In the genomic region with DNA sequence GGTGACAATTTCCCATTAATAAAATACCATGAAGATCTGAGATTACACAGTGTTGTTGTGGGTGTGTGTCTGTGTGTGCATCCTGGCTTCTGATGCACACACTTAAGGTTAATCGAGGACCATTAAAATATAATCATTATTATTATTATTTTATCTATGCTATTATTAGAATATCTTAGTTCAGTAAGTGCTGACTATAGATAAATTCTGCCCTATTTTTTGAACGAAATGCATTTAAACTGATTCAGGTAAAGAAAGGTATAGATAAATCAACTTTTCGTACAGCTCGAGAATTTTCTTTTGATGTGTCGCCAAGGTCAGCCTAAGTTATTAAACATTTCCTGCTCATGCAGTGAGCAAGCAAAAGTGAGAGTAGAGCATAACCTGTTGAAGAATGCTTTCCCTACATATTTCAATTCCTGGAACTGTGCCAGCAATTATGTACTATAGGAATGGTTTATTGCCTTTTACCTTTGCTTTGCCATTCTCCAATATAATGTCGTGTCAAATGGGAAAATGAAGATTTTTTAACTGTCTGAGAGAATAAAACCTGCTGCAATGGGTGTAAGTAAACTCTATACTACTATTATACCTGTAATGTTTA, we compare ENCODE assay signal across 35 cellular contexts. TPM values are rescaled to one million over a fixed set of nuclear protein-coding genes. Genes with fewer than 3 reads are reported as not detected.
"Had no signal": no experiment of that assay in that cellular context is flagged by ENCODE, and none has a peak within 500 bp of the region (broad histone marks: within the 10 kb centered on the region; RNA-seq: fewer than 3 reads in every experiment).

No MANE protein-coding gene starts in this region.

- H3K9me3 ChIP-seq: ascending aorta, colonic mucosa, gastrocnemius medialis, ovary, prostate gland, sigmoid colon, stomach, thyroid gland, upper lobe of left lung had no signal

- FAIRE-seq: endometrium, keratinocyte had no signal

- H3K4me3 Mint-ChIP-seq: activated CD4-positive, alpha-beta memory T cell treated with anti-CD3 and anti-CD28 coated beads for 36 hours; activated naive CD4-positive, alpha-beta T cell treated with anti-CD3 and anti-CD28 coated beads, Interleukin-2, amount 10 ng/mL, durations not matched to agents 7 days and 5 days; activated naive CD8-positive, alpha-beta T cell treated with anti-CD3 and anti-CD28 coated beads, Interleukin-2, amount 10 ng/mL, durations not matched to agents 7 days and 5 days; activated T-cell treated with anti-CD3 and anti-CD28 coated beads, Interleukin-2, amount 50 U/mL, for 24 hours; brain; mesothelial cell of epicardium; naive thymus-derived CD4-positive, alpha-beta T cell; stimulated activated naive B cell treated with anti-CD40 and anti-IgM and Interleukin-4, amounts not matched to agents 10 μg/mL and 1 μg/mL and 100 μg/mL, for 72 hours had no signal

- H3K4me1 Mint-ChIP-seq: activated naive CD4-positive, alpha-beta T cell treated with anti-CD3 and anti-CD28 coated beads, Interleukin-2, amount 10 ng/mL, durations not matched to agents 7 days and 5 days; activated naive CD8-positive, alpha-beta T cell treated with anti-CD3 and anti-CD28 coated beads, Interleukin-2, amount 10 ng/mL, durations not matched to agents 7 days and 5 days; naive thymus-derived CD4-positive, alpha-beta T cell; stimulated activated naive B cell treated with anti-CD40 and anti-IgM and Interleukin-4, amounts not matched to agents 10 μg/mL and 1 μg/mL and 100 μg/mL, for 72 hours had no signal

- ATAC-seq: activated CD4-positive, CD25-positive, alpha-beta regulatory T cell treated with anti-CD3 and anti-CD28 coated beads, Interleukin-2, amount 50 U/mL, for 24 hours; gastrocnemius medialis; left cardiac atrium; naive thymus-derived CD4-positive, alpha-beta T cell; stimulated activated naive B cell treated with anti-CD40 and anti-IgM and Interleukin-4, amounts not matched to agents 10 μg/mL and 1 μg/mL and 100 μg/mL, for 72 hours had no signal

- H3K27ac ChIP-seq: ascending aorta, cardiac muscle cell, colonic mucosa, gastrocnemius medialis, ovary, prostate gland, sigmoid colon, stomach, thyroid gland, upper lobe of left lung, WERI-Rb-1 had no signal

- H3K27ac Mint-ChIP-seq: activated CD4-positive, alpha-beta memory T cell treated with anti-CD3 and anti-CD28 coated beads for 36 hours; activated naive CD4-positive, alpha-beta T cell treated with anti-CD3 and anti-CD28 coated beads, Interleukin-2, amount 10 ng/mL, durations not matched to agents 7 days and 5 days; activated naive CD8-positive, alpha-beta T cell treated with anti-CD3 and anti-CD28 coated beads, Interleukin-2, amount 10 ng/mL, durations not matched to agents 7 days and 5 days; activated T-cell treated with anti-CD3 and anti-CD28 coated beads, Interleukin-2, amount 50 U/mL, for 24 hours; brain; mesothelial cell of epicardium; naive thymus-derived CD4-positive, alpha-beta T cell; stimulated activated naive B cell treated with anti-CD40 and anti-IgM and Interleukin-4, amounts not matched to agents 10 μg/mL and 1 μg/mL and 100 μg/mL, for 72 hours had no signal

- H3K27me3 ChIP-seq: ascending aorta, cardiac muscle cell, colonic mucosa, gastrocnemius medialis, ovary, sigmoid colon, stomach, thyroid gland, upper lobe of left lung had no signal

- H3K4me2 ChIP-seq: smooth muscle cell had no signal

- H3K36me3 Mint-ChIP-seq: activated CD4-positive, alpha-beta memory T cell treated with anti-CD3 and anti-CD28 coated beads for 36 hours; activated naive CD4-positive, alpha-beta T cell treated with anti-CD3 and anti-CD28 coated beads, Interleukin-2, amount 10 ng/mL, durations not matched to agents 7 days and 5 days; activated naive CD8-positive, alpha-beta T cell treated with anti-CD3 and anti-CD28 coated beads, Interleukin-2, amount 10 ng/mL, durations not matched to agents 7 days and 5 days; naive thymus-derived CD4-positive, alpha-beta T cell; stimulated activated naive B cell treated with anti-CD40 and anti-IgM and Interleukin-4, amounts not matched to agents 10 μg/mL and 1 μg/mL and 100 μg/mL, for 72 hours had no signal

- H3K9me3 Mint-ChIP-seq: activated naive CD4-positive, alpha-beta T cell treated with anti-CD3 and anti-CD28 coated beads, Interleukin-2, amount 10 ng/mL, durations not matched to agents 7 days and 5 days; activated naive CD8-positive, alpha-beta T cell treated with anti-CD3 and anti-CD28 coated beads, Interleukin-2, amount 10 ng/mL, durations not matched to agents 7 days and 5 days; stimulated activated naive B cell treated with anti-CD40 and anti-IgM and Interleukin-4, amounts not matched to agents 10 μg/mL and 1 μg/mL and 100 μg/mL, for 72 hours had no signal

- H3K4me3 ChIP-seq: ascending aorta, cardiac muscle cell, colonic mucosa, gastrocnemius medialis, ovary, prostate gland, sigmoid colon, smooth muscle cell, stomach, thyroid gland, upper lobe of left lung had no signal

- H3K36me3 ChIP-seq: ascending aorta, cardiac muscle cell, colonic mucosa, gastrocnemius medialis, ovary, prostate gland, sigmoid colon, stomach, thyroid gland, upper lobe of left lung, WERI-Rb-1 had no signal

- DNase-seq: activated CD4-positive, alpha-beta memory T cell treated with anti-CD3 and anti-CD28 coated beads for 36 hours; activated CD4-positive, alpha-beta T cell treated with anti-CD3 and anti-CD28 coated beads for 48 hours; activated CD8-positive, alpha-beta memory T cell treated with anti-CD3 and anti-CD28 coated beads, Interleukin-2, amount 50 U/mL, for 48 hours; activated gamma-delta T cell; activated naive CD4-positive, alpha-beta T cell treated with anti-CD3 and anti-CD28 coated beads, Interleukin-2, amount 10 ng/mL, durations not matched to agents 7 days and 5 days; activated naive CD8-positive, alpha-beta T cell treated with anti-CD3 and anti-CD28 coated beads, Interleukin-2, amount 10 ng/mL, durations not matched to agents 7 days and 5 days; activated T-cell treated with anti-CD3 and anti-CD28 coated beads, Interleukin-2, amount 50 U/mL, for 24 hours; cerebellar nuclear complex; colonic mucosa; effector CD8-positive, alpha-beta T cell; erythroblast; gastrocnemius medialis; glutamatergic neuron; left cardiac atrium; naive thymus-derived CD4-positive, alpha-beta T cell; ovary; retina; sigmoid colon; stimulated activated CD4-positive, alpha-beta T cell treated with anti-CD3 and anti-CD28 coated beads, Interleukin-1b, Interleukin-23, amount 100 ng/mL, for 48 hours; stimulated activated naive B cell treated with anti-CD40 and anti-IgM and Interleukin-4, amounts not matched to agents 10 μg/mL and 1 μg/mL and 100 μg/mL, for 72 hours; stomach; T1000; thyroid gland; upper lobe of left lung; WERI-Rb-1 had no signal

- H3K4me1 ChIP-seq: ascending aorta, colonic mucosa, gastrocnemius medialis, prostate gland, sigmoid colon, stomach, thyroid gland, upper lobe of left lung had no signal

- H3K27me3 Mint-ChIP-seq: activated CD4-positive, alpha-beta memory T cell treated with anti-CD3 and anti-CD28 coated beads for 36 hours; activated naive CD4-positive, alpha-beta T cell treated with anti-CD3 and anti-CD28 coated beads, Interleukin-2, amount 10 ng/mL, durations not matched to agents 7 days and 5 days; activated naive CD8-positive, alpha-beta T cell treated with anti-CD3 and anti-CD28 coated beads, Interleukin-2, amount 10 ng/mL, durations not matched to agents 7 days and 5 days; activated T-cell treated with anti-CD3 and anti-CD28 coated beads, Interleukin-2, amount 50 U/mL, for 24 hours; naive thymus-derived CD4-positive, alpha-beta T cell; stimulated activated naive B cell treated with anti-CD40 and anti-IgM and Interleukin-4, amounts not matched to agents 10 μg/mL and 1 μg/mL and 100 μg/mL, for 72 hours had no signal

RNA-seq across cellular contexts. Expression of gene KCNJ3, which starts 25.8 kb away (rescaled TPM):
- total RNA-seq: activated CD4-positive, alpha-beta memory T cell treated with anti-CD3 and anti-CD28 coated beads for 36 hours; activated naive CD8-positive, alpha-beta T cell treated with anti-CD3 and anti-CD28 coated beads, Interleukin-2, amount 10 ng/mL, durations not matched to agents 7 days and 5 days; dermis microvascular lymphatic vessel endothelial cell; naive thymus-derived CD4-positive, alpha-beta T cell; thyroid gland; upper lobe of left lung had no signal
- polyA plus RNA-seq: keratinocyte; naive thymus-derived CD4-positive, alpha-beta T cell; smooth muscle cell had no signal
